In the genomic region with DNA sequence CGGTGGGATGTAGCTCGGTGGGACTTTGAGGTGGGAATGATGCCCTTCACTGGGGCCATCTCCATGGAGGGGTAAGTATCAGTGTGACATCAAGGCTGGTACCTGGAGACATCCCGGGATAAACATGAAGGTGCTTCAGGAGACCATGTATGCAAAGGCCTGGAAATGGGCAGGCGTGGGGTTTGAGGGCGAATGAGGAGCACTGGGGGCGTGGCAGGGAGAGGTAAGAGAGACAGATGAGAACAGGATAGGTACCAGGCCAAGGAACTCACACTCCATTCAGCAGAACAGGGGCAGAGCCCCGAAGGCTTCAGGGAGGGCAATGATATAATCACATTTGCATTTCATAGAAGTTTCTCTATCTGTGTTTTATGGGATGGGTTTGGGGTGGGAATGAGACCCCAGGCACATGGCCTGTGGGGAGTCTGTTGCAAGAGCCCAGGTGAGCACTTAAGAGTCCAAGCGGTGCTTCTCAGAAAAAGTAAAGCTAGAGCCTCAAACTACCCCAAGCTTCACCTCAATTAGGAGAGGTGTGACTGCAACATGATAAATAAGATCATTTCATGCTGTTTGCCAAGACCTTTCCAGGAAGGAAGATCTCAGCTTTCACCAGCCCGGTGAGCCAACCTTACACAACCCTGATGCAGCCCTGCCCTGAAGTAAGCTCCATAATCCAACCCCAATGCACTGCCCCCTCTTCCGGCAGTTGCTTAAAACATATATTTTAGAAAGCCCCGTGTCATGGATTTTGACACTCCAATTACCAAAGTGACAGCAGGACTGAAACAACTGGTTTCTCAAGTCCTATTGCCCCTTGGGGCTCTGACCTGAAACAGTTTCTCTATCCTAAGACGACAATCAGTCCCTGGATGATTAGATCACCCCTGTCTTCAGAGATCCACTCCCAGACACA, we compare ENCODE assay signal across 13 cellular contexts.
DNase-seq lines count a peak whose midpoint lies in the region; TF ChIP-seq lines count a peak whose summit lies in the region.
"Had no signal": no experiment of that assay in that cellular context is flagged by ENCODE, and none has a peak within 500 bp of the region (broad histone marks: within the 10 kb centered on the region; RNA-seq: fewer than 3 reads in every experiment).

No MANE protein-coding gene starts in this region.

- peaks cover under 1% of the 10 kb centered on the region for H3K9me3 ChIP-seq in neutrophil
- H3K9me3 ChIP-seq: heart left ventricle, left lung, SJSA1 had no signal

- H3K27ac ChIP-seq in neutrophil: peak overlapping the region; percentile 100
- H3K27ac ChIP-seq: heart left ventricle, SJSA1 had no signal

- peaks cover 15% of the 10 kb centered on the region for H3K36me3 ChIP-seq in neutrophil
- H3K36me3 ChIP-seq: heart left ventricle, SJSA1 had no signal

- peak; percentile 17 for TF ChIP-seq CTCF in neutrophil (IDR thresholded peaks at IDR 0.05)

- peak; percentile 71 for DNase-seq in MV-4-11 (lab: John Stamatoyannopoulos, UW)
- DNase-seq in SKM-1 treated with dmso at 0.1 percent for 144 hours (lab: John Stamatoyannopoulos, UW; ENCODE audit: unreplicated experiment): peak; percentile 97
- DNase-seq in activated CD4-positive, CD25-positive, alpha-beta regulatory T cell treated with anti-CD3 and anti-CD28 coated beads, Interleukin-2, amount 50 U/mL, for 72 hours: no peak
- DNase-seq in C1 segment of cervical spinal cord (lab: John Stamatoyannopoulos, UW): no peak
- DNase-seq in SHP77 (lab: John Stamatoyannopoulos, UW): no peak
- DNase-seq: activated CD4-positive, alpha-beta T cell treated with anti-CD3 and anti-CD28 coated beads, Interleukin-2, amount 50 U/mL, for 48 hours; activated T-cell treated with anti-CD3 and anti-CD28 coated beads, Interleukin-2, amount 50 U/mL, for 72 hours; DMS153; heart left ventricle; left lung; MM.1S had no signal

- H3K4me1 ChIP-seq in neutrophil (ENCODE audit: control insufficient read depth in 1 of 2, insufficient read depth in 1 of 2, low read depth in 1 of 2, low read length in 1 of 2): peaks cover 100% of the 10 kb centered on the region in 2 experiments
- H3K4me1 ChIP-seq: SJSA1 had no signal

- H3K4me3 ChIP-seq in neutrophil (ENCODE audit: low read depth in 1 of 2, low read length in 1 of 2): peak overlapping the region; percentile 42 to 97
- H3K4me3 ChIP-seq: heart left ventricle, left lung, SJSA1 had no signal

- no peaks in the 10 kb centered on the region for H3K27me3 ChIP-seq in neutrophil
- H3K27me3 ChIP-seq: heart left ventricle, left lung had no signal

Comparison
In these comparisons a context has a peak if more than half of its experiments do, and no peak if none do; other contexts are left out.
1. DNase-seq: peak in MV-4-11 (single experiment) and SKM-1 treated with dmso at 0.1 percent for 144 hours (single experiment); none in activated CD4-positive, CD25-positive, alpha-beta regulatory T cell treated with anti-CD3 and anti-CD28 coated beads, Interleukin-2, amount 50 U/mL, for 72 hours (single experiment), C1 segment of cervical spinal cord (0 of 14) and SHP77 (0 of 2).